Comparison of ENCODE assay signal across 8 cellular contexts in genomic region chr2:227033471-227034148, GRCh38.
DNase-seq lines count a peak whose midpoint lies in the region; ATAC-seq, FAIRE-seq and TF ChIP-seq lines count a peak whose summit lies in the region.

No MANE protein-coding gene starts in this region.

- H3K36me3 Mint-ChIP-seq in natural killer cell, result no peaks in the 10 kb centered on the region
- no peaks in the 10 kb centered on the region for H3K36me3 Mint-ChIP-seq in natural killer cell treated with Interleukin-12 subunit alpha and Interleukin-12 subunit beta and Interleukin-15 and Interleukin-18, amount 100 ng/mL, for 72 hours
- H3K36me3 Mint-ChIP-seq in H9 (ENCODE audit: insufficient read depth in 1 of 3, low read depth in 3 of 3), result no peaks in the 10 kb centered on the region

- no peak overlapping the region for H4K91ac ChIP-seq in H9 (ENCODE audit: insufficient read length, low read depth, low read length)

- H3K4me1 ChIP-seq in H9 (ENCODE audit: insufficient read depth, low read length) (no peaks in the 10 kb centered on the region), HepG2 (ENCODE audit: insufficient read depth, low read length) (peaks cover 7% of the 10 kb centered on the region)

- H3K4me2 ChIP-seq in H9 (ENCODE audit: insufficient read depth, insufficient read length, low read length), result no peak overlapping the region
- H3K4me2 ChIP-seq in HepG2 (ENCODE audit: low read depth, low read length), result no peak overlapping the region

- no peaks in the 10 kb centered on the region for H3K79me1 ChIP-seq in H9 (ENCODE audit: insufficient read depth, low read depth, low read length, poor library complexity, severe bottlenecking)

- no peak for TF ChIP-seq POLR2A in HepG2 (IDR thresholded peaks at IDR 0.05; ENCODE audit: insufficient read depth in 1 of 2, low read depth in 2 of 2, low read length in 2 of 2)

- no peak overlapping the region for H3T11ph ChIP-seq in H9 (ENCODE audit: low read length)

- no peaks in the 10 kb centered on the region for H3K9me3 ChIP-seq in H9 (ENCODE audit: control insufficient read depth, low read depth, low read length)
- no peaks in the 10 kb centered on the region for H3K9me3 ChIP-seq in HepG2 (ENCODE audit: low read length)

- TF ChIP-seq EP300 in HepG2 (IDR thresholded peaks at IDR 0.05; ENCODE audit: low read depth in 2 of 2, low read length in 2 of 2) (no peak), HepG2 (CRISPR knock-in tag; IDR thresholded peaks at IDR 0.05; ENCODE audit: borderline replicate concordance) (no peak)

- H3K27me3 ChIP-seq in H9 (ENCODE audit: insufficient read depth, low read length) (no peaks in the 10 kb centered on the region), HepG2 (ENCODE audit: control insufficient read depth in 1 of 2, insufficient read depth in 2 of 2, low read length in 2 of 2) (no peaks in the 10 kb centered on the region; a peak in 3 of 5 replicates)

- H3K79me2 ChIP-seq in H9 (ENCODE audit: insufficient read depth, low read length), result no peaks in the 10 kb centered on the region
- no peaks in the 10 kb centered on the region for H3K79me2 ChIP-seq in HepG2 (ENCODE audit: insufficient read depth, low read length)

- in situ Hi-C loops in HepG2 (cut with HindIII; ENCODE audit: extremely low pct_ligation_motif_present, low pct_unique_long_range_greater_than_20kb), result no loop called here

- peak; percentile 76 for FAIRE-seq in HepG2 (lab: Jason Lieb, UNC)

- H3K18ac ChIP-seq in H9 (ENCODE audit: insufficient read length, low read depth, low read length), result no peak overlapping the region

- H4K5ac ChIP-seq in H9 (ENCODE audit: insufficient read length, low read depth, low read length), result no peak overlapping the region

- no peak overlapping the region for H3K27ac Mint-ChIP-seq in natural killer cell
- H3K27ac Mint-ChIP-seq in natural killer cell treated with Interleukin-12 subunit alpha and Interleukin-12 subunit beta and Interleukin-15 and Interleukin-18, amount 100 ng/mL, for 72 hours, result no peak overlapping the region
- no peak overlapping the region for H3K27ac Mint-ChIP-seq in H9

- H3K23me2 ChIP-seq in H9 (ENCODE audit: insufficient read length, low read depth, low read length, poor library complexity, severe bottlenecking), result no peaks in the 10 kb centered on the region

- no peaks in the 10 kb centered on the region for H4K20me1 ChIP-seq in H9 (ENCODE audit: control insufficient read depth, insufficient read depth, insufficient read length)
- no peaks in the 10 kb centered on the region for H4K20me1 ChIP-seq in HepG2 (ENCODE audit: insufficient read depth, low read length)

- peak; percentile 17 for DNase-seq in natural killer cell
- no peak for DNase-seq in natural killer cell treated with Interleukin-12 subunit alpha and Interleukin-12 subunit beta and Interleukin-15 and Interleukin-18, amount 100 ng/mL, for 72 hours (ENCODE audit: low spot score)
- peak; percentile 89 for DNase-seq in H9
- DNase-seq in NCI-H226, result peak; percentile 19
- peak; percentile 28 for DNase-seq in astrocyte of the hippocampus (ENCODE audit: low read depth, low spot score)
- peak; percentile 43 for DNase-seq in HepG2 (ENCODE audit: low spot score)
- no peak for DNase-seq in DMS153 (lab: John Stamatoyannopoulos, UW)

- POLR2A ChIA-PET in HepG2 (lab: Yijun Ruan, JAX), result no interaction called here

- H3K27ac ChIP-seq in H9 (ENCODE audit: insufficient read length, low read depth, low read length), result no peak overlapping the region
- H3K27ac ChIP-seq in HepG2 (ENCODE audit: extremely low read length, insufficient read depth, low read length), result no peak overlapping the region

- H2AK5ac ChIP-seq in H9 (ENCODE audit: insufficient read length, low read length), result no peak overlapping the region

- no CpG with 5 or more reads among the region's 16 CpGs for WGBS in H9 (ENCODE audit: extremely low coverage, insufficient read length, low lambda C conversion rate)
- WGBS in HepG2 (ENCODE audit: low lambda C conversion rate), result 41% methylated on average over 16 of the region's 16 CpGs

- ATAC-seq in natural killer cell, result peak in 1 of 3 donors; percentile 44
- no peak for ATAC-seq in natural killer cell treated with Interleukin-12 subunit alpha and Interleukin-12 subunit beta and Interleukin-15 and Interleukin-18, amount 100 ng/mL, for 72 hours
- ATAC-seq in HepG2, result peak; percentile 99
- no peak for ATAC-seq in HG03039 (IDR thresholded peaks at IDR 0.05; ENCODE audit: unreplicated experiment)

- H3K14ac ChIP-seq in H9 (ENCODE audit: insufficient read depth, low read length), result no peak overlapping the region

- H2BK20ac ChIP-seq in H9 (ENCODE audit: low read depth, low read length, poor library complexity, severe bottlenecking), result no peak overlapping the region

- H3K4ac ChIP-seq in H9 (ENCODE audit: low read depth, low read length), result no peak overlapping the region

- TF ChIP-seq CTCF in natural killer cell (IDR thresholded peaks at IDR 0.05) (no peak), H9 (conservative IDR thresholded peaks at IDR 0.05) (peak; percentile 93), HepG2 (CRISPR knock-in tag; IDR thresholded peaks at IDR 0.05) (peak; percentile 90)

- H2BK120ac ChIP-seq in H9 (ENCODE audit: low read depth, low read length, poor library complexity, severe bottlenecking), result no peak overlapping the region

- peak; percentile 70; the same call in 1 of the 2 replicates for TF ChIP-seq RAD21 in HepG2 (CRISPR knock-in tag; IDR thresholded peaks at IDR 0.05)

- CTCF ChIA-PET in HepG2 (lab: Yijun Ruan, JAX; ENCODE audit: low intra/inter-chr PET ratio, low total read pairs), result interaction anchor here (0.9 to 1.9 kb wide), 2 partner anchors 73 to 77 kb away, joined by 3 to 32 read pairs; no protein-coding TSS in a partner anchor

- no peak overlapping the region for H2BK5ac ChIP-seq in H9 (ENCODE audit: insufficient read length, low read length)

- H3K9ac ChIP-seq in H9 (ENCODE audit: extremely low read depth, insufficient read length, low read length) (no peak overlapping the region), HepG2 (ENCODE audit: insufficient read depth, low read depth, low read length) (no peak overlapping the region)

- H3K4me3 ChIP-seq in HepG2 (replicated peaks in 1 of 3; ENCODE audit: insufficient read depth in 1 of 3, low read depth in 2 of 3, low read length in 3 of 3), result no peak overlapping the region

- no peak overlapping the region for H2BK12ac ChIP-seq in H9 (ENCODE audit: insufficient read length, low read depth, low read length)

- H2AFZ ChIP-seq in H9 (ENCODE audit: low read length) (no peak overlapping the region), HepG2 (ENCODE audit: low read length) (no peak overlapping the region)

- H3K9me3 Mint-ChIP-seq in natural killer cell (no peaks in the 10 kb centered on the region), H9 (no peaks in the 10 kb centered on the region)
- no peaks in the 10 kb centered on the region for H3K9me3 Mint-ChIP-seq in natural killer cell treated with Interleukin-12 subunit alpha and Interleukin-12 subunit beta and Interleukin-15 and Interleukin-18, amount 100 ng/mL, for 72 hours

- H3K4me1 Mint-ChIP-seq in natural killer cell, result peaks cover 19 to 26% of the 10 kb centered on the region in 2 donors
- peaks cover 13 to 19% of the 10 kb centered on the region in 2 donors for H3K4me1 Mint-ChIP-seq in natural killer cell treated with Interleukin-12 subunit alpha and Interleukin-12 subunit beta and Interleukin-15 and Interleukin-18, amount 100 ng/mL, for 72 hours (ENCODE audit: low read depth in 2 of 2)
- peaks cover 3 to 7% of the 10 kb centered on the region in 2 experiments; a peak in 1 of 4 replicates for H3K4me1 Mint-ChIP-seq in H9

- no peak overlapping the region for H4K8ac ChIP-seq in H9 (replicated peaks; ENCODE audit: insufficient read length, low read depth, low read length)

- no peaks in the 10 kb centered on the region for H3K36me3 ChIP-seq in HepG2 (replicated peaks in 1 of 2; ENCODE audit: control insufficient read depth in 1 of 2, insufficient read depth in 2 of 2, low read length in 2 of 2)

- no peak overlapping the region for H3K23ac ChIP-seq in H9 (ENCODE audit: insufficient read length, low read depth, low read length)

- no peak overlapping the region for H3K56ac ChIP-seq in H9 (ENCODE audit: insufficient read length, low read depth, low read length)

- H2BK15ac ChIP-seq in H9 (ENCODE audit: low read depth, low read length), result no peak overlapping the region

- peaks cover 49 to 77% of the 10 kb centered on the region in 2 donors for H3K27me3 Mint-ChIP-seq in natural killer cell (ENCODE audit: low read depth in 2 of 2)
- peaks cover 48 to 63% of the 10 kb centered on the region in 2 donors for H3K27me3 Mint-ChIP-seq in natural killer cell treated with Interleukin-12 subunit alpha and Interleukin-12 subunit beta and Interleukin-15 and Interleukin-18, amount 100 ng/mL, for 72 hours
- no peaks in the 10 kb centered on the region for H3K27me3 Mint-ChIP-seq in H9 (ENCODE audit: low read depth)

- no TSS peak for BruUV-seq in HepG2 (replicated peaks; lab: Mats Ljungman, UMichigan)

- intact Hi-C loops in natural killer cell (cut with micrococcal nuclease), result no loop called here
- intact Hi-C loops in HepG2 (cut with micrococcal nuclease; ENCODE audit: unreplicated experiment), result loop anchor here (1.0 kb wide), 2 partner anchors 74 to 1363 kb away; no protein-coding TSS in a partner anchor

- H3K4me3 Mint-ChIP-seq in natural killer cell (no peak overlapping the region), H9 (no peak overlapping the region)
- no peak overlapping the region for H3K4me3 Mint-ChIP-seq in natural killer cell treated with Interleukin-12 subunit alpha and Interleukin-12 subunit beta and Interleukin-15 and Interleukin-18, amount 100 ng/mL, for 72 hours

TF ChIP-seq in HepG2, 621 proteins besides CTCF, POLR2A, EP300 and RAD21 (continues in another document):
- peak; percentile 39; the same call in 1 of the 2 replicates for TF ChIP-seq SALL1 (CRISPR knock-in tag; IDR thresholded peaks at IDR 0.05)
- TF ChIP-seq ZFX (CRISPR knock-in tag; IDR thresholded peaks at IDR 0.05; ENCODE audit: low read depth), result 0 out of 2 replicates have a peak, but pooled peaks have one; percentile 30
- no peak for TF ChIP-seq ZNF317 (CRISPR knock-in tag; IDR thresholded peaks at IDR 0.05)
- 0 out of 2 replicates have a peak, but pooled peaks have one; percentile 28 for TF ChIP-seq CCDC6 (CRISPR knock-in tag; IDR thresholded peaks at IDR 0.05)
- TF ChIP-seq GABPA (IDR thresholded peaks at IDR 0.05; ENCODE audit: low read depth, low read length), result no peak
- TF ChIP-seq GABPA (CRISPR knock-in tag; IDR thresholded peaks at IDR 0.05; ENCODE audit: low read depth), result no peak
- no peak for TF ChIP-seq EEA1 (CRISPR knock-in tag; IDR thresholded peaks at IDR 0.05; ENCODE audit: borderline replicate concordance)
- no peak for TF ChIP-seq AGO2 (optimal IDR thresholded peaks at IDR 0.05; ENCODE audit: low read depth, low read length)
- no peak for TF ChIP-seq ZNF564 (CRISPR knock-in tag; IDR thresholded peaks at IDR 0.05)
- no peak for TF ChIP-seq ZNF556 (CRISPR knock-in tag; IDR thresholded peaks at IDR 0.05; ENCODE audit: borderline replicate concordance)
- no peak for TF ChIP-seq ZNF550 (CRISPR knock-in tag; IDR thresholded peaks at IDR 0.05; ENCODE audit: borderline replicate concordance)
- TF ChIP-seq REPIN1 (CRISPR knock-in tag; IDR thresholded peaks at IDR 0.05; ENCODE audit: borderline replicate concordance, low read depth), result peak; percentile 52; the same call in 1 of the 2 replicates
- TF ChIP-seq BORCS8-MEF2B (CRISPR knock-in tag; IDR thresholded peaks at IDR 0.05), result peak; percentile 60; the same call in 1 of the 2 replicates

Comparison
In these comparisons a context has a peak if more than half of its experiments do, and no peak if none do; other contexts are left out.
1. DNase-seq: peak in natural killer cell (single experiment), H9 (single experiment), NCI-H226 (single experiment), astrocyte of the hippocampus (single experiment) and HepG2 (single experiment); none in natural killer cell treated with Interleukin-12 subunit alpha and Interleukin-12 subunit beta and Interleukin-15 and Interleukin-18, amount 100 ng/mL, for 72 hours (single experiment) and DMS153 (single experiment).